In genomic region chr10:46171661-46172060, GRCh38 we compare ENCODE assay signal across 20 cellular contexts.
"Had no signal": no experiment of that assay in that cellular context is flagged by ENCODE, and none has a peak within 500 bp of the region (broad histone marks: within the 10 kb centered on the region; RNA-seq: fewer than 3 reads in every experiment).

No MANE protein-coding gene starts in this region.

- H3K4me1 Mint-ChIP-seq: mesothelial cell of epicardium; nephron; stimulated activated naive B cell treated with anti-CD40 and anti-IgM and Interleukin-4, amounts not matched to agents 10 μg/mL and 1 μg/mL and 100 μg/mL, for 72 hours; stimulated activated naive CD8-positive, alpha-beta T cell treated with anti-CD3 and anti-CD28 coated beads, Interleukin-15, amount 100 ng/mL, for 72 hours had no signal

- H3K4me3 Mint-ChIP-seq: mesothelial cell of epicardium; nephron; stimulated activated naive B cell treated with anti-CD40 and anti-IgM and Interleukin-4, amounts not matched to agents 10 μg/mL and 1 μg/mL and 100 μg/mL, for 72 hours; stimulated activated naive CD8-positive, alpha-beta T cell treated with anti-CD3 and anti-CD28 coated beads, Interleukin-15, amount 100 ng/mL, for 72 hours had no signal

- H3K27me3 ChIP-seq: dorsolateral prefrontal cortex, heart left ventricle, testis, tibial nerve had no signal

- H3K36me3 Mint-ChIP-seq: mesothelial cell of epicardium; stimulated activated naive B cell treated with anti-CD40 and anti-IgM and Interleukin-4, amounts not matched to agents 10 μg/mL and 1 μg/mL and 100 μg/mL, for 72 hours had no signal

- ATAC-seq: esophagus mucosa; heart left ventricle; psoas muscle; sciatic nerve; stimulated activated naive B cell treated with anti-CD40 and anti-IgM and Interleukin-4, amounts not matched to agents 10 μg/mL and 1 μg/mL and 100 μg/mL, for 72 hours; stimulated activated naive CD8-positive, alpha-beta T cell treated with anti-CD3 and anti-CD28 coated beads, Interleukin-15, amount 100 ng/mL, for 72 hours had no signal

- H3K27ac ChIP-seq: dorsolateral prefrontal cortex, heart left ventricle, psoas muscle, testis, tibial nerve had no signal

- H3K27ac Mint-ChIP-seq: mesothelial cell of epicardium; nephron; stimulated activated naive B cell treated with anti-CD40 and anti-IgM and Interleukin-4, amounts not matched to agents 10 μg/mL and 1 μg/mL and 100 μg/mL, for 72 hours; stimulated activated naive CD8-positive, alpha-beta T cell treated with anti-CD3 and anti-CD28 coated beads, Interleukin-15, amount 100 ng/mL, for 72 hours had no signal

- DNase-seq: cortex of kidney; dorsolateral prefrontal cortex; effector CD8-positive, alpha-beta T cell; heart left ventricle; hippocampal formation; mammary epithelial cell; psoas muscle; retina; stimulated activated CD4-positive, alpha-beta T cell treated with anti-CD3 and anti-CD28 coated beads, Interleukin-2, amount 100 ng/mL, for 24 hours; stimulated activated CD4-positive, alpha-beta T cell treated with anti-CD3 and anti-CD28 coated beads, Interleukin-4, amount 100 ng/mL, for 4 hours; stimulated activated naive B cell treated with anti-CD40 and anti-IgM and Interleukin-4, amounts not matched to agents 10 μg/mL and 1 μg/mL and 100 μg/mL, for 72 hours; stimulated activated naive CD8-positive, alpha-beta T cell treated with anti-CD3 and anti-CD28 coated beads, Interleukin-15, amount 100 ng/mL, for 72 hours; testis had no signal

- H3K36me3 ChIP-seq: heart left ventricle, tibial nerve had no signal

- H3K9me3 ChIP-seq: testis had no signal

- H3K27me3 Mint-ChIP-seq: stimulated activated naive B cell treated with anti-CD40 and anti-IgM and Interleukin-4, amounts not matched to agents 10 μg/mL and 1 μg/mL and 100 μg/mL, for 72 hours; stimulated activated naive CD8-positive, alpha-beta T cell treated with anti-CD3 and anti-CD28 coated beads, Interleukin-15, amount 100 ng/mL, for 72 hours had no signal

- FAIRE-seq: endometrium, frontal cortex had no signal

- H3K4me1 ChIP-seq: heart left ventricle, psoas muscle, testis, tibial nerve had no signal

- H3K4me3 ChIP-seq: dorsolateral prefrontal cortex, heart left ventricle, psoas muscle, testis, tibial nerve had no signal
